In the genomic region with DNA sequence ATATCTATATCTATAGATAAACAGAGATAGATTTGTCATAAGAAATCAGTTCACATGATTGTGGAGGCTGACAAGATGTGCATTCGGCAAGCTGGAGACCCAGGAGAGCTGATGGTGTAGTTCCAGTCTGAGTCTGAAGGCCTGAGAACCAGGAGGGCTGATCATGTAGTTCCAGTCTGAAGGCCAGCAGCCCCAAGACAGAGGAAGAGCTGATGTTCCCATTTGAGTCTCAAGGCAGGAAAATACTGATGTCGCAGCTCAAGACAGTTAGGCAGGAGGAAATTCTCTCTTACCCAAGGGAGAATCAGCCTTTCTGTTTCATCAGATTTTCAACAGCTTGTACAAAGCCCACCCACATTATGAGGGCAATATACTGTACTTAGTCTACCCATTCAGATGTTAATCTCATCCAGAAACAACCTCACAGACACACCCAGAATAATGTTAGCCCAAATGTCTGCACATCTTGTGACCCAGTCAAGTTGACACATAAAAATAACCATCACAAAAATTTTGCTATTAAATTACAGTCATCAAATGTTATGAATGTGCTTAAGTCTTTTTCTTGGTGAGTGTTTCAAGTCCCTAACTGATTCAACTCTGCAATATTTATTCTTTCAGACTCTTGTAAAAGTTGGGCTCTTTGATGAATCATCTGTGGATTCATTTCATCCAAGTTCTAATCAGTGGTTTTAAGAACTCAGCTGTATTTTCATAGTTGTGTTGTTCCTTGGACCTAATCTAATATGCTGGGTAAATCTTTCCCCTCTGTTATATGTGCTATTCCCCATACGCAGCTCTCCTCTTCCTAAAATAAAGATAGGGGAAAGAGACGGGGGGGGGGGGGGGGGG, we compare ENCODE assay signal across 13 cellular contexts. TPM values are rescaled to one million over a fixed set of nuclear protein-coding genes. Genes with fewer than 3 reads are reported as not detected.
DNase-seq lines count a peak whose midpoint lies in the region; ATAC-seq and TF ChIP-seq lines count a peak whose summit lies in the region.
"Had no signal": no experiment of that assay in that cellular context is flagged by ENCODE, and none has a peak within 500 bp of the region (broad histone marks: within the 10 kb centered on the region; RNA-seq: fewer than 3 reads in every experiment).

No MANE protein-coding gene starts in this region.

- ATAC-seq in Right ventricle myocardium superior (ENCODE audit: poor library complexity): peak; percentile 53
- peak; percentile 47 for ATAC-seq in SK-N-SH treated with all-trans-retinoic acid at 6 μM for 48 hours
- ATAC-seq in heart left ventricle: peak; percentile 41 to 76 (median 71)
- no peak for ATAC-seq in GM18498 (IDR thresholded peaks at IDR 0.05; ENCODE audit: unreplicated experiment)
- ATAC-seq in HG03175 (IDR thresholded peaks at IDR 0.05; ENCODE audit: unreplicated experiment): no peak
- ATAC-seq: mucosa of descending colon had no signal

- H3K36me3 ChIP-seq in heart left ventricle (no peaks in the 10 kb centered on the region), OCI-LY7 (ENCODE audit: insufficient read depth, low read length) (no peaks in the 10 kb centered on the region)

- DNase-seq in Right ventricle myocardium superior (no peak), cardiac septum (ENCODE audit: low spot score) (no peak), heart left ventricle (no peak), NCI-H82 (lab: John Stamatoyannopoulos, UW) (no peak), OCI-LY7 (ENCODE audit: low spot score) (no peak)
- DNase-seq: activated gamma-delta T cell treated with Interleukin-2 at 50 U/mL for 16 hours; CD4-positive, alpha-beta memory T cell; mucosa of descending colon; SHP77 treated with DMSO at 0.1 percent for 48 hours; trophoblast cell had no signal

- H3K79me2 ChIP-seq in OCI-LY7 (ENCODE audit: insufficient read depth, low read depth, low read length): no peaks in the 10 kb centered on the region

- no peaks in the 10 kb centered on the region for H3K9me2 ChIP-seq in OCI-LY7 (ENCODE audit: insufficient read depth, low read length)

- no peaks in the 10 kb centered on the region for H3K27me3 ChIP-seq in heart left ventricle

- H2AFZ ChIP-seq in OCI-LY7 (ENCODE audit: low read length): no peak overlapping the region

- WGBS in heart left ventricle, 4 donors: 45 to 61% (median 52%) methylated on average over 3 to 4 of the region's 4 CpGs

- POLR2A ChIA-PET in OCI-LY7 (lab: Charles Lee): interaction anchor here (0.6 to 1.3 kb wide), 3 partner anchors 25 to 1001 kb away, joined by 3 to 5 read pairs (median 3); no protein-coding TSS in a partner anchor

- H3K4me3 ChIP-seq in heart left ventricle (no peak overlapping the region), OCI-LY7 (ENCODE audit: low read depth, low read length, poor library complexity, severe bottlenecking) (no peak overlapping the region)
- H3K4me3 ChIP-seq: mucosa of descending colon had no signal

- intact Hi-C loops in Right ventricle myocardium superior (cut with DNase I): no loop called here
- intact Hi-C loops in cardiac septum (cut with DNase I): no loop called here
- intact Hi-C loops in heart left ventricle (cut with DNase I): no loop called here
- intact Hi-C loops in OCI-LY7 (cut with micrococcal nuclease; ENCODE audit: unreplicated experiment): no loop called here

- BruUV-seq in OCI-LY7 (replicated peaks; lab: Mats Ljungman, UMichigan): no TSS peak

- no peak overlapping the region for H3K4me2 ChIP-seq in OCI-LY7 (ENCODE audit: low read length)

- peak overlapping the region in 7 of 12 donors; percentile 22 to 71 (median 43) for H3K27ac ChIP-seq in heart left ventricle
- H3K27ac ChIP-seq in OCI-LY7 (ENCODE audit: low read depth, low read length, poor library complexity, severe bottlenecking): no peak overlapping the region

- H3K4me1 ChIP-seq in heart left ventricle (peaks cover 0 to 13% (median 3%) of the 10 kb centered on the region in 12 donors), OCI-LY7 (ENCODE audit: insufficient read depth, low read length, poor library complexity, severe bottlenecking) (no peaks in the 10 kb centered on the region)

- CTCF ChIA-PET in OCI-LY7 (lab: Charles Lee; ENCODE audit: unreplicated experiment): no interaction called here

- TF ChIP-seq POLR2A in heart left ventricle (IDR thresholded peaks at IDR 0.05): no peak

- no peak for TF ChIP-seq CTCF in heart left ventricle (IDR thresholded peaks at IDR 0.05)
- no peak for TF ChIP-seq CTCF in OCI-LY7 (conservative IDR thresholded peaks at IDR 0.05; ENCODE audit: low read length)

- no peaks in the 10 kb centered on the region for H4K20me1 ChIP-seq in OCI-LY7 (ENCODE audit: insufficient read depth, low read length)

- no peaks in the 10 kb centered on the region for H3K9me3 ChIP-seq in heart left ventricle
- H3K9me3 ChIP-seq in OCI-LY7 (ENCODE audit: low read length): no peaks in the 10 kb centered on the region
- H3K9me3 ChIP-seq: mucosa of descending colon had no signal

TF ChIP-seq in SK-N-SH treated with all-trans-retinoic acid at 6 μM for 48 hours, 23 proteins besides CTCF, POLR2A, EP300 and RAD21:
- no peak for TF ChIP-seq TOX (CRISPR knock-in tag; IDR thresholded peaks at IDR 0.05; ENCODE audit: borderline replicate concordance)
- TF ChIP-seq ISL1 (CRISPR knock-in tag; IDR thresholded peaks at IDR 0.05): 0 out of 2 replicates have a peak, but pooled peaks have one; percentile 11
TF ChIP-seq in SK-N-SH treated with all-trans-retinoic acid at 6 μM for 48 hours: peak in this region for 1.

RNA-seq across cellular contexts. Expression of gene LRCH1, which starts 22.7 kb away (rescaled TPM):
- total RNA-seq in Right ventricle myocardium superior (11.0 TPM), cardiac septum (19.3 TPM), heart left ventricle (10 to 100 TPM in 8 of 9 donors, 1 to 10 TPM in 1; 9.8 to 20.1 (median 12.9) TPM), OCI-LY7 (2022) (27.8 and 35.7 TPM in 2 replicates)
- polyA plus RNA-seq in heart left ventricle: 1 to 10 TPM; 4.5 to 6.4 TPM
- 14.9 and 16.7 TPM in 2 replicates for total RNA-seq in OCI-LY7 (2014; rRNA removed; shearing (Covaris generic))

Comparison
In these comparisons a context has a peak if more than half of its experiments do, and no peak if none do; other contexts are left out.
1. ATAC-seq: peak in Right ventricle myocardium superior (single experiment), SK-N-SH treated with all-trans-retinoic acid at 6 μM for 48 hours (single experiment) and heart left ventricle (4 of 4); none in GM18498 (single experiment) and HG03175 (single experiment).